ENCODE assay signal across 8 cellular contexts in genomic region chr1:228140724-228141081, GRCh38. TPM values are rescaled to one million over a fixed set of nuclear protein-coding genes. Genes with fewer than 3 reads are reported as not detected.
DNase-seq lines count a peak whose midpoint lies in the region; ATAC-seq and TF ChIP-seq lines count a peak whose summit lies in the region.

No MANE protein-coding gene starts in this region.

- H3K27ac ChIP-seq in CD4-positive, CD25-positive, alpha-beta regulatory T cell (ENCODE audit: insufficient read depth, low read length, poor library complexity, severe bottlenecking) = peak overlapping the region; percentile 98
- peak overlapping the region; percentile 93 for H3K27ac ChIP-seq in effector memory CD4-positive, alpha-beta T cell (ENCODE audit: insufficient read depth, low read length, poor library complexity, severe bottlenecking)

- H3K4me1 Mint-ChIP-seq in CD4-positive, CD25-positive, alpha-beta regulatory T cell = peaks cover 0 to 47% (median 20%) of the 10 kb centered on the region in 4 donors
- peaks cover 17% of the 10 kb centered on the region for H3K4me1 Mint-ChIP-seq in neural crest cell

- H3K4me3 Mint-ChIP-seq in CD4-positive, CD25-positive, alpha-beta regulatory T cell = peak overlapping the region; percentile 91 to 96 (median 94)
- peak overlapping the region; percentile 93 for H3K4me3 Mint-ChIP-seq in neural crest cell

- H3K4me1 ChIP-seq in CD4-positive, CD25-positive, alpha-beta regulatory T cell (ENCODE audit: control insufficient read depth, insufficient read depth, low read length, poor library complexity, severe bottlenecking) = peaks cover 45% of the 10 kb centered on the region
- H3K4me1 ChIP-seq in effector memory CD4-positive, alpha-beta T cell (ENCODE audit: control insufficient read depth, insufficient read depth, low read length, poor library complexity, severe bottlenecking) = peaks cover 30% of the 10 kb centered on the region

- no peak for ATAC-seq in CD4-positive, CD25-positive, alpha-beta regulatory T cell (ENCODE audit: low read depth in 2 of 2)
- no peak for ATAC-seq in HG03135 (IDR thresholded peaks at IDR 0.05; ENCODE audit: unreplicated experiment)
- ATAC-seq in HG02588 (IDR thresholded peaks at IDR 0.05; ENCODE audit: unreplicated experiment) = no peak

- no peaks in the 10 kb centered on the region for H3K9me3 Mint-ChIP-seq in CD4-positive, CD25-positive, alpha-beta regulatory T cell
- no peaks in the 10 kb centered on the region for H3K9me3 Mint-ChIP-seq in neural crest cell

- no peak for TF ChIP-seq CTCF in neural crest cell (conservative IDR thresholded peaks at IDR 0.05)

- H3K36me3 Mint-ChIP-seq in CD4-positive, CD25-positive, alpha-beta regulatory T cell = no peaks in the 10 kb centered on the region
- H3K36me3 Mint-ChIP-seq in neural crest cell (ENCODE audit: low read depth) = no peaks in the 10 kb centered on the region

- H3K27me3 ChIP-seq in CD4-positive, CD25-positive, alpha-beta regulatory T cell (ENCODE audit: control insufficient read depth, insufficient read depth, low read length) = peaks cover 2% of the 10 kb centered on the region
- no peaks in the 10 kb centered on the region for H3K27me3 ChIP-seq in effector memory CD4-positive, alpha-beta T cell (replicated peaks; ENCODE audit: control insufficient read depth, insufficient read depth, low read length, poor library complexity, severe bottlenecking)

- DNase-seq in CD4-positive, CD25-positive, alpha-beta regulatory T cell = no peak
- peak; percentile 34 for DNase-seq in NAMALWA (ENCODE audit: low spot score)
- no peak for DNase-seq in effector memory CD4-positive, alpha-beta T cell
- DNase-seq in neural crest cell (ENCODE audit: low read depth, low spot score) = no peak
- no peak for DNase-seq in hippocampal formation (lab: John Stamatoyannopoulos, UW)
- DNase-seq in hepatic stellate cell (ENCODE audit: low spot score) = no peak

- peak overlapping the region; percentile 95 to 100 (median 99) for H3K27ac Mint-ChIP-seq in CD4-positive, CD25-positive, alpha-beta regulatory T cell
- H3K27ac Mint-ChIP-seq in neural crest cell (ENCODE audit: unreplicated experiment) = no peak overlapping the region

- H3K36me3 ChIP-seq in CD4-positive, CD25-positive, alpha-beta regulatory T cell (ENCODE audit: control insufficient read depth, insufficient read depth, low read length) = peaks cover 5% of the 10 kb centered on the region
- H3K36me3 ChIP-seq in effector memory CD4-positive, alpha-beta T cell (ENCODE audit: control insufficient read depth, insufficient read depth, low read length) = peaks cover 3% of the 10 kb centered on the region

- no peaks in the 10 kb centered on the region for H3K9me3 ChIP-seq in CD4-positive, CD25-positive, alpha-beta regulatory T cell (ENCODE audit: control insufficient read depth in 2 of 2, low read length in 2 of 2)
- no peaks in the 10 kb centered on the region for H3K9me3 ChIP-seq in effector memory CD4-positive, alpha-beta T cell (ENCODE audit: control insufficient read depth, low read length)

- peak overlapping the region; percentile 77 for H3K4me3 ChIP-seq in CD4-positive, CD25-positive, alpha-beta regulatory T cell (ENCODE audit: low read depth, low read length)
- H3K4me3 ChIP-seq in effector memory CD4-positive, alpha-beta T cell (ENCODE audit: insufficient read depth, low read depth, low read length, poor library complexity, severe bottlenecking) = peak overlapping the region; percentile 77

- peaks cover 36% of the 10 kb centered on the region for H3K27me3 Mint-ChIP-seq in CD4-positive, CD25-positive, alpha-beta regulatory T cell
- peaks cover 38% of the 10 kb centered on the region for H3K27me3 Mint-ChIP-seq in neural crest cell (ENCODE audit: low read depth)

RNA-seq across cellular contexts. Expression of gene GUK1, which starts 0.6 kb away (rescaled TPM):
- 270 TPM for total RNA-seq in CD4-positive, CD25-positive, alpha-beta regulatory T cell
- polyA plus RNA-seq in CD4-positive, CD25-positive, alpha-beta regulatory T cell = 100 to 1,000 TPM; 329 to 413 (median 371) TPM
- total RNA-seq in neural crest cell = 114 and 115 TPM in 2 replicates

RNA-seq across cellular contexts. Expression of gene GJC2, which starts 9.0 kb away (rescaled TPM):
- total RNA-seq in CD4-positive, CD25-positive, alpha-beta regulatory T cell = 2.8 TPM
- not detected for polyA plus RNA-seq in CD4-positive, CD25-positive, alpha-beta regulatory T cell
- total RNA-seq in neural crest cell = 0.65 and 0.68 TPM in 2 replicates

RNA-seq across cellular contexts. Expression of gene IBA57, which starts 24.9 kb away (rescaled TPM):
- total RNA-seq in CD4-positive, CD25-positive, alpha-beta regulatory T cell = 17.0 TPM
- polyA plus RNA-seq in CD4-positive, CD25-positive, alpha-beta regulatory T cell = 1 to 10 TPM; 2.0 to 5.5 (median 4.0) TPM
- 8.3 and 10.4 TPM in 2 replicates for total RNA-seq in neural crest cell

RNA-seq across cellular contexts. Expression of gene MRPL55, which starts 31.6 kb away (rescaled TPM):
- total RNA-seq in CD4-positive, CD25-positive, alpha-beta regulatory T cell = 62.5 TPM
- 100 to 1,000 TPM; 126 to 163 (median 143) TPM for polyA plus RNA-seq in CD4-positive, CD25-positive, alpha-beta regulatory T cell
- total RNA-seq in neural crest cell = 61.9 and 67.3 TPM in 2 replicates

RNA-seq across cellular contexts. Expression of gene C1orf35, which starts 37.6 kb away (rescaled TPM):
- 23.5 TPM for total RNA-seq in CD4-positive, CD25-positive, alpha-beta regulatory T cell
- polyA plus RNA-seq in CD4-positive, CD25-positive, alpha-beta regulatory T cell = 10 to 100 TPM; 18.0 to 24.0 (median 21.2) TPM
- total RNA-seq in neural crest cell = 29.1 and 29.7 TPM in 2 replicates
